In genomic region chr11:94876645-94877445, GRCh38 we compare ENCODE assay signal across 8 cellular contexts.
DNase-seq lines count a peak whose midpoint lies in the region; ATAC-seq and TF ChIP-seq lines count a peak whose summit lies in the region.

No MANE protein-coding gene starts in this region.

- CTCF ChIA-PET in mammary epithelial cell (lab: Charles Lee; ENCODE audit: low non-redundant PET): interaction anchor here (0.6 kb wide), 1 partner anchor 8 kb away, joined by 5 read pairs; no protein-coding TSS in a partner anchor

- dilution Hi-C loops in mammary epithelial cell (cut with HindIII; ENCODE audit: low sequenced_read_pairs): no loop called here

- H3K27ac Mint-ChIP-seq in T-helper 1 cell treated with Interleukin-12 subunit alpha and Interleukin-12 subunit beta and Interleukin-4 antibody, amounts not matched to agents 30 μg/mL and 1 μg/mL, for 36 hours: peak overlapping the region; percentile 65

- TF ChIP-seq CTCF in AG10803 (conservative IDR thresholded peaks at IDR 0.05; ENCODE audit: low read length) (peak; percentile 51), mammary epithelial cell (conservative IDR thresholded peaks at IDR 0.05 in 1 of 2, IDR thresholded peaks at IDR 0.05 in 1 of 2; ENCODE audit: extremely low read depth in 1 of 2, insufficient read depth in 1 of 2, low read depth in 1 of 2, low read length in 2 of 2) (peak in 1 of 2 donors; percentile 28), kidney epithelial cell (IDR thresholded peaks at IDR 0.05; ENCODE audit: insufficient read depth, low read length, poor library complexity, severe bottlenecking) (peak; percentile 28)

- H3K79me2 ChIP-seq in mammary epithelial cell (ENCODE audit: insufficient read depth, low read length): peaks cover 48% of the 10 kb centered on the region

- peak overlapping the region; percentile 15 for H3K4me3 Mint-ChIP-seq in T-helper 1 cell treated with Interleukin-12 subunit alpha and Interleukin-12 subunit beta and Interleukin-4 antibody, amounts not matched to agents 30 μg/mL and 1 μg/mL, for 36 hours

- H3K4me1 Mint-ChIP-seq in T-helper 1 cell treated with Interleukin-12 subunit alpha and Interleukin-12 subunit beta and Interleukin-4 antibody, amounts not matched to agents 30 μg/mL and 1 μg/mL, for 36 hours (ENCODE audit: low read depth): peaks cover 12% of the 10 kb centered on the region

- peaks cover 40% of the 10 kb centered on the region for H3K36me3 ChIP-seq in mammary epithelial cell (ENCODE audit: insufficient read depth, low read length)
- H3K36me3 ChIP-seq in kidney epithelial cell (ENCODE audit: control insufficient read depth, insufficient read depth, low read length): peaks cover 1% of the 10 kb centered on the region

- H3K4me3 ChIP-seq in AG10803 (ENCODE audit: low read length) (no peak overlapping the region), mammary epithelial cell (replicated peaks in 1 of 3; ENCODE audit: insufficient read depth in 1 of 3, low read depth in 2 of 3, low read length in 3 of 3) (no peak overlapping the region), kidney epithelial cell (ENCODE audit: low read depth, low read length) (no peak overlapping the region)

- peak overlapping the region; percentile 8 for H3K27ac ChIP-seq in mammary epithelial cell (ENCODE audit: insufficient read depth, low read depth, low read length)

- peaks cover 30% of the 10 kb centered on the region for H3K4me1 ChIP-seq in mammary epithelial cell (ENCODE audit: insufficient read depth, low read length)

- H2AFZ ChIP-seq in mammary epithelial cell (ENCODE audit: low read depth, low read length): no peak overlapping the region

- no peaks in the 10 kb centered on the region for H3K27me3 Mint-ChIP-seq in T-helper 1 cell treated with Interleukin-12 subunit alpha and Interleukin-12 subunit beta and Interleukin-4 antibody, amounts not matched to agents 30 μg/mL and 1 μg/mL, for 36 hours (ENCODE audit: low read depth)

- no peak overlapping the region for H3K9ac ChIP-seq in mammary epithelial cell (ENCODE audit: insufficient read depth, low read length)

- 16% methylated on average over 10 of the region's 12 CpGs for WGBS in mammary epithelial cell (ENCODE audit: low coverage, missing lambda C conversion rate)

- H3K27me3 ChIP-seq in mammary epithelial cell (ENCODE audit: insufficient read depth, low read length) (no peaks in the 10 kb centered on the region), kidney epithelial cell (ENCODE audit: control insufficient read depth, insufficient read depth, low read length) (no peaks in the 10 kb centered on the region)

- H3K36me3 Mint-ChIP-seq in T-helper 1 cell treated with Interleukin-12 subunit alpha and Interleukin-12 subunit beta and Interleukin-4 antibody, amounts not matched to agents 30 μg/mL and 1 μg/mL, for 36 hours (ENCODE audit: low read depth): no peaks in the 10 kb centered on the region

- intact Hi-C loops in mammary epithelial cell (cut with micrococcal nuclease): no loop called here

- DNase-seq in AG10803 (ENCODE audit: low read depth): peak; percentile 93
- DNase-seq in GM19240 (ENCODE audit: insufficient read length, low spot score): peak; percentile 53
- DNase-seq in mammary epithelial cell: peak; percentile 75
- peak; percentile 89 for DNase-seq in kidney epithelial cell (ENCODE audit: low read depth)
- DNase-seq in stimulated activated CD4-positive, alpha-beta T cell treated with anti-CD3 and anti-CD28 coated beads, Interleukin-2, amount 100 ng/mL, for 24 hours: peak; percentile 62 to 72
- no peak for DNase-seq in NCI-H128 (lab: John Stamatoyannopoulos, UW; ENCODE audit: unreplicated experiment)

- in situ Hi-C loops in mammary epithelial cell (cut with MboI; ENCODE audit: low sequenced_read_pairs in 2 of 2): no loop called here

- ATAC-seq in HG03354 (IDR thresholded peaks at IDR 0.05; ENCODE audit: poor library complexity, severe bottlenecking, unreplicated experiment): peak; percentile 94

- H4K20me1 ChIP-seq in mammary epithelial cell (ENCODE audit: insufficient read depth, low read length): no peaks in the 10 kb centered on the region

- BruUV-seq in mammary epithelial cell (replicated peaks; lab: Mats Ljungman, UMichigan): no TSS peak

- no peak overlapping the region for H3K4me2 ChIP-seq in mammary epithelial cell (ENCODE audit: insufficient read depth, low read depth, low read length)

- H3K9me3 ChIP-seq in mammary epithelial cell (replicated peaks; ENCODE audit: insufficient read depth, low read length): no peaks in the 10 kb centered on the region

- H3K9me3 Mint-ChIP-seq in T-helper 1 cell treated with Interleukin-12 subunit alpha and Interleukin-12 subunit beta and Interleukin-4 antibody, amounts not matched to agents 30 μg/mL and 1 μg/mL, for 36 hours: no peaks in the 10 kb centered on the region
